ENCODE assay signal across 8 cellular contexts in the genomic region with DNA sequence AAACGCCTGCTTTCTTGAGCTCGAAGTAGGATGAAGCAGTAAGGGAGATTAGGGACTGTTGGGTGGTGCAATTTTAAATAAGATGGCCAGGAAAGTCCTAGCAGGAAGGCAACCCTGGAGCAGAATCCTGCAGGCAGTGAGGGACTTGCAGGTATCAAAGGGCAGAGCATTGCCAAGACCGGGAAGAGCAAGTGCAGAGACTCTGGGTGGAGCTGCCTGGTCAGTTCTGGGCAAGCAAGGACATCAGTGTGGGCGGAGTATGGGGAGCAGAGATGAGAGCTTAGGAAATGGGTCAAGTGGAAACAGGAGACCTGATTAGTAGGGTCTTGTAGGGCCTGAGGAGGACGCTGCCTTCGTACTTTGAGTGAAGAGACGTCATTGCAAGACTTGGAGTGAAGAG.
"Had no signal": no experiment of that assay in that cellular context is flagged by ENCODE, and none has a peak within 500 bp of the region (broad histone marks: within the 10 kb centered on the region; RNA-seq: fewer than 3 reads in every experiment).

No MANE protein-coding gene starts in this region.

- FAIRE-seq: H1, H54, HTR-8/SVneo had no signal

- H3K4me3 Mint-ChIP-seq: GM23338, H9, IgD-negative memory B cell had no signal

- H3K4me1 Mint-ChIP-seq: GM23338, IgD-negative memory B cell had no signal

- H3K27ac Mint-ChIP-seq: GM23338, IgD-negative memory B cell had no signal

- ATAC-seq: GM23338 had no signal

- DNase-seq: H9, HCEC 1CT, KBM-7 had no signal

- H3K9me3 Mint-ChIP-seq: GM23338 had no signal

- H3K4me3 ChIP-seq: GM23338 had no signal
